In the genomic region with DNA sequence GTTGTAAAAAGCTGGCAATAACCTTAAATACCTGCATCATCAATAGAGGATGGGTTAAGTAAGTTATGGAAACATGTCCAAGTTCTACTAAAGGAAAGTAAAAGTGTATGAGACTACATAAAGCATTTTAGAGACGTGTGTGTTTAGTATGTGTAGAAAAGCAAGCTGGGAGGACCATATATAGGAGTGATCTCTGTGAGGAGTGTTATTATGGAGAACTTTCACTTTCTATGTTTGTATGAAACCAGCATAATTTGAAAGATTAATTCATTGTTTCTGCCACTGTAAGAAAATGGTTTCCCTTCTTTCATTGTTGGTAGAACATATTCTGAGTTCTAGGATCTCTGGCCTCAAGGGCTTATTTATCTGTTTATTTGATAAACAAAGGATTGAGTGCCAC, we compare ENCODE assay signal across 12 cellular contexts.
DNase-seq lines count a peak whose midpoint lies in the region; ATAC-seq and TF ChIP-seq lines count a peak whose summit lies in the region.
"Had no signal": no experiment of that assay in that cellular context is flagged by ENCODE, and none has a peak within 500 bp of the region (broad histone marks: within the 10 kb centered on the region; RNA-seq: fewer than 3 reads in every experiment).

No MANE protein-coding gene starts in this region.

- ATAC-seq in GM21529 (IDR thresholded peaks at IDR 0.05; ENCODE audit: unreplicated experiment) = peak; percentile 65
- ATAC-seq: activated CD4-positive, CD25-positive, alpha-beta regulatory T cell treated with anti-CD3 and anti-CD28 coated beads, Interleukin-2, amount 50 U/mL, for 24 hours; left lung; SK-N-SH treated with all-trans-retinoic acid at 6 μM for 48 hours had no signal

- peak overlapping the region; percentile 55 for H3K9ac ChIP-seq in Loucy (ENCODE audit: low read depth, low read length, poor library complexity, severe bottlenecking)
- H3K9ac ChIP-seq in rectal smooth muscle tissue (ENCODE audit: low read length) = no peak overlapping the region

- H3K9me3 ChIP-seq in Loucy (ENCODE audit: insufficient read depth, low read depth, low read length) = no peaks in the 10 kb centered on the region
- H3K9me3 ChIP-seq: left lung had no signal

- no peaks in the 10 kb centered on the region for H3K9me2 ChIP-seq in Loucy (replicated peaks; ENCODE audit: low read depth, low read length)

- H3K27me3 ChIP-seq in Loucy (ENCODE audit: insufficient read depth, low read length, poor library complexity, severe bottlenecking) (no peaks in the 10 kb centered on the region), rectal smooth muscle tissue (ENCODE audit: control insufficient read depth, insufficient read depth, low read length) (no peaks in the 10 kb centered on the region)
- H3K27me3 ChIP-seq: left lung had no signal

- H3K36me3 ChIP-seq in Loucy (ENCODE audit: insufficient read depth, low read length) (no peaks in the 10 kb centered on the region), rectal smooth muscle tissue (ENCODE audit: control insufficient read depth, insufficient read depth, low read length) (peaks cover 2% of the 10 kb centered on the region)
- H3K36me3 ChIP-seq: left lung had no signal

- H3K4me2 ChIP-seq in Loucy (ENCODE audit: low read depth, low read length, poor library complexity, severe bottlenecking) = peak overlapping the region; percentile 62

- no peaks in the 10 kb centered on the region for H4K20me1 ChIP-seq in Loucy (ENCODE audit: insufficient read depth, low read length, poor library complexity, severe bottlenecking)

- TF ChIP-seq CTCF in Loucy (conservative IDR thresholded peaks at IDR 0.05; ENCODE audit: low read length) = no peak

- peak overlapping the region; percentile 78 for H2AFZ ChIP-seq in Loucy (ENCODE audit: low read length)

- H3K79me2 ChIP-seq in Loucy (ENCODE audit: insufficient read depth, low read length) = no peaks in the 10 kb centered on the region

- no peaks in the 10 kb centered on the region for H3F3A ChIP-seq in Loucy (ENCODE audit: low read depth)

- peak overlapping the region; percentile 28 for H3K27ac ChIP-seq in rectal smooth muscle tissue (ENCODE audit: low read depth, low read length)

- peak overlapping the region; percentile 26 for H3K4me3 ChIP-seq in Loucy (ENCODE audit: low read length, poor library complexity, severe bottlenecking)
- H3K4me3 ChIP-seq in rectal smooth muscle tissue (ENCODE audit: low read length) = no peak overlapping the region
- H3K4me3 ChIP-seq: left lung had no signal

- peaks cover 69% of the 10 kb centered on the region for H3K4me1 ChIP-seq in Loucy (ENCODE audit: insufficient read depth, low read length, poor library complexity, severe bottlenecking)
- H3K4me1 ChIP-seq in rectal smooth muscle tissue (ENCODE audit: control insufficient read depth, insufficient read depth, low read length) = peaks cover 24% of the 10 kb centered on the region

- DNase-seq in NOMO-1 treated with DMSO at 0.1 percent for 48 hours (lab: John Stamatoyannopoulos, UW; ENCODE audit: unreplicated experiment) (peak; percentile 32), NOMO-1 treated with dmso at 0.1 percent for 144 hours (lab: John Stamatoyannopoulos, UW; ENCODE audit: unreplicated experiment) (no peak), NCI-H2227 treated with DMSO at 0.1 percent for 48 hours (lab: John Stamatoyannopoulos, UW) (no peak), DMS79 (lab: John Stamatoyannopoulos, UW) (no peak), pons (ENCODE audit: low spot score) (no peak)
- DNase-seq: left lung, NCI-H187 had no signal
